ENCODE assay signal across 11 cellular contexts in the genomic region with DNA sequence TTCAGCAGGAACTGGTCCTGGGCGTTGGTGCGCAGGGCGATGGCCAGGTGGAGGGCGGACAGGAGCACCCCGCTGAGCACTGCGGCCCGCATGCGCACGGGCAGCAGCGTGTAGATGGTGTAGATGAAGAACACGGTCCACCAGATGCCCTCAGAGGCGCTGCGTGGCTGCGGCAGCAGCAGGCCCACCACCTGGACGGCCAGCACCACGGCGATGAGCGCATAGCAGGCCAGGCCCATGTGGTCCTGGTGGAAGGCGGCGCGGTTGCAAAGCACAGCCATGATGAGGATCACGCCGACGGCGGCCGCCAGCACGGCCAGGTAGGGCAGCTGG. TPM values are rescaled to one million over a fixed set of nuclear protein-coding genes. Genes with fewer than 3 reads are reported as not detected.
DNase-seq lines count a peak whose midpoint lies in the region; ATAC-seq and TF ChIP-seq lines count a peak whose summit lies in the region.
"Had no signal": no experiment of that assay in that cellular context is flagged by ENCODE, and none has a peak within 500 bp of the region (broad histone marks: within the 10 kb centered on the region; RNA-seq: fewer than 3 reads in every experiment).

No MANE protein-coding gene starts in this region.

- H3K4me3 Mint-ChIP-seq in T-cell: peak overlapping the region in 2 of 3 donors; percentile 69 to 74
- peak overlapping the region; percentile 67 for H3K4me3 Mint-ChIP-seq in natural killer cell treated with Interleukin-12 subunit alpha and Interleukin-12 subunit beta and Interleukin-15 and Interleukin-18, amount 100 ng/mL, for 72 hours

- H3K27ac Mint-ChIP-seq in T-cell: no peak overlapping the region
- H3K27ac Mint-ChIP-seq in natural killer cell treated with Interleukin-12 subunit alpha and Interleukin-12 subunit beta and Interleukin-15 and Interleukin-18, amount 100 ng/mL, for 72 hours: no peak overlapping the region

- H3K27me3 ChIP-seq in esophagus (ENCODE audit: control insufficient read depth in 1 of 2, insufficient read depth in 2 of 2, low read length in 2 of 2) (peaks cover 0 to 9% of the 10 kb centered on the region in 2 donors), thoracic aorta (replicated peaks; ENCODE audit: insufficient read depth) (no peaks in the 10 kb centered on the region), thyroid gland (peaks cover 19% of the 10 kb centered on the region)

- TF ChIP-seq CTCF in thoracic aorta (IDR thresholded peaks at IDR 0.05): no peak
- TF ChIP-seq CTCF in thyroid gland (IDR thresholded peaks at IDR 0.05): no peak

- H3K36me3 Mint-ChIP-seq in T-cell: no peaks in the 10 kb centered on the region
- no peaks in the 10 kb centered on the region for H3K36me3 Mint-ChIP-seq in natural killer cell treated with Interleukin-12 subunit alpha and Interleukin-12 subunit beta and Interleukin-15 and Interleukin-18, amount 100 ng/mL, for 72 hours

- H3K27ac ChIP-seq in esophagus (ENCODE audit: low read depth in 2 of 2, low read length in 1 of 2) (peak overlapping the region; percentile 30 to 58), thoracic aorta (peak overlapping the region; percentile 74 to 81), thyroid gland (no peak overlapping the region)
- H3K27ac ChIP-seq: neutrophil had no signal

- 82 to 90% methylated on average over 21 to 27 of the region's 27 CpGs for WGBS in esophagus, 2 donors
- WGBS in thyroid gland, 2 donors: 92 to 95% methylated on average over 17 to 21 of the region's 27 CpGs

- no peaks in the 10 kb centered on the region for H3K36me3 ChIP-seq in esophagus (ENCODE audit: control insufficient read depth in 2 of 2, insufficient read depth in 2 of 2, low read length in 1 of 2)
- no peaks in the 10 kb centered on the region for H3K36me3 ChIP-seq in thoracic aorta
- H3K36me3 ChIP-seq in thyroid gland: no peaks in the 10 kb centered on the region
- H3K36me3 ChIP-seq: neutrophil had no signal

- CTCF ChIA-PET in T-cell (lab: Charles Lee): interaction anchor here in 1 of 2 donors (0.6 kb wide), 1 partner anchor 1099 kb away, joined by 3 read pairs; no protein-coding TSS in a partner anchor

- H3K4me3 ChIP-seq in esophagus (ENCODE audit: low read depth in 1 of 2, low read length in 2 of 2): peak overlapping the region; percentile 34 to 57
- H3K4me3 ChIP-seq in thoracic aorta: peak overlapping the region; percentile 89
- no peak overlapping the region for H3K4me3 ChIP-seq in thyroid gland (replicated peaks in 1 of 3)

- H3K27me3 Mint-ChIP-seq in T-cell: peaks cover 61 to 66% of the 10 kb centered on the region in 2 donors
- H3K27me3 Mint-ChIP-seq in natural killer cell treated with Interleukin-12 subunit alpha and Interleukin-12 subunit beta and Interleukin-15 and Interleukin-18, amount 100 ng/mL, for 72 hours: peaks cover 35 to 52% of the 10 kb centered on the region in 2 donors

- ATAC-seq in T-cell (replicated peaks in 1 of 4) (no peak), thoracic aorta (ENCODE audit: insufficient number of reproducible peaks, low FRiP score, low read depth) (no peak)
- no peak for ATAC-seq in natural killer cell treated with Interleukin-12 subunit alpha and Interleukin-12 subunit beta and Interleukin-15 and Interleukin-18, amount 100 ng/mL, for 72 hours

- H3K4me1 ChIP-seq in esophagus (ENCODE audit: control insufficient read depth in 2 of 2, insufficient read depth in 2 of 2, low read length in 1 of 2) (peaks cover 0 to 8% of the 10 kb centered on the region in 2 donors), thoracic aorta (ENCODE audit: control insufficient read depth in 1 of 2, low read depth in 2 of 2) (peaks cover 7 to 38% of the 10 kb centered on the region in 2 donors), thyroid gland (peaks cover 10 to 18% of the 10 kb centered on the region in 2 donors)

- intact Hi-C loops in thyroid gland (cut with DNase I): no loop called here

- no peak for TF ChIP-seq POLR2A in thyroid gland (IDR thresholded peaks at IDR 0.05)

- H3K9me3 ChIP-seq in esophagus (ENCODE audit: control insufficient read depth in 2 of 2, insufficient read depth in 1 of 2, low read depth in 1 of 2, low read length in 1 of 2): no peaks in the 10 kb centered on the region
- no peaks in the 10 kb centered on the region for H3K9me3 ChIP-seq in thoracic aorta
- no peaks in the 10 kb centered on the region for H3K9me3 ChIP-seq in thyroid gland
- H3K9me3 ChIP-seq: neutrophil had no signal

- POLR2A ChIA-PET in T-cell (lab: Charles Lee): no interaction called here

- DNase-seq in T-cell (no peak), thoracic aorta (ENCODE audit: low spot score) (no peak), NCI-H526 (lab: John Stamatoyannopoulos, UW) (no peak), thyroid gland (no peak)
- no peak for DNase-seq in natural killer cell treated with Interleukin-12 subunit alpha and Interleukin-12 subunit beta and Interleukin-15 and Interleukin-18, amount 100 ng/mL, for 72 hours (ENCODE audit: low spot score)
- no peak for DNase-seq in central memory CD4-positive, alpha-beta T cell
- DNase-seq: NCI-H1694, NCI-H526 treated with DMSO at 0.1 percent for 48 hours, SHP77 treated with DMSO at 0.1 percent for 48 hours had no signal

- no peaks in the 10 kb centered on the region for H3K9me3 Mint-ChIP-seq in T-cell
- H3K9me3 Mint-ChIP-seq in natural killer cell treated with Interleukin-12 subunit alpha and Interleukin-12 subunit beta and Interleukin-15 and Interleukin-18, amount 100 ng/mL, for 72 hours: no peaks in the 10 kb centered on the region

- H3K4me1 Mint-ChIP-seq in T-cell: peaks cover 0 to 10% (median 8%) of the 10 kb centered on the region in 3 donors
- H3K4me1 Mint-ChIP-seq in natural killer cell treated with Interleukin-12 subunit alpha and Interleukin-12 subunit beta and Interleukin-15 and Interleukin-18, amount 100 ng/mL, for 72 hours (ENCODE audit: low read depth in 2 of 2): no peaks in the 10 kb centered on the region

RNA-seq across cellular contexts. Expression of a gene that starts 1.5 kb away (rescaled TPM):
- under 1 TPM in 1 of 5 donors, not detected in 4; 0.23 TPM for total RNA-seq in T-cell
- polyA plus RNA-seq in esophagus: 1 to 10 TPM; 4.4 to 5.0 TPM
- not detected for total RNA-seq in natural killer cell treated with Interleukin-12 subunit alpha and Interleukin-12 subunit beta and Interleukin-15 and Interleukin-18, amount 100 ng/mL, for 72 hours
- 100 to 1,000 TPM; 104 to 123 TPM for total RNA-seq in thoracic aorta
- 1 to 10 TPM in 3 of 4 donors, under 1 TPM in 1; 0.78 to 2.7 (median 1.8) TPM for total RNA-seq in thyroid gland

Comparison
In these comparisons a context has a peak if more than half of its experiments do, and no peak if none do; other contexts are left out.
1. H3K27ac ChIP-seq: peak in esophagus (2 of 2) and thoracic aorta (2 of 2); none in thyroid gland (0 of 3).
2. H3K4me3 ChIP-seq: peak in esophagus (2 of 2) and thoracic aorta (single experiment); none in thyroid gland (0 of 3).
3. RNA of a gene that starts 1.5 kb away (total RNA-seq): 104 to 123 TPM in thoracic aorta; 0.78 to 2.7 TPM in thyroid gland, 0.23 TPM in T-cell and not detected in natural killer cell treated with Interleukin-12 subunit alpha and Interleukin-12 subunit beta and Interleukin-15 and Interleukin-18, amount 100 ng/mL, for 72 hours; every median in the first group is over 10 times any median in the second.